ENCODE assay signal across 14 cellular contexts in the genomic region with DNA sequence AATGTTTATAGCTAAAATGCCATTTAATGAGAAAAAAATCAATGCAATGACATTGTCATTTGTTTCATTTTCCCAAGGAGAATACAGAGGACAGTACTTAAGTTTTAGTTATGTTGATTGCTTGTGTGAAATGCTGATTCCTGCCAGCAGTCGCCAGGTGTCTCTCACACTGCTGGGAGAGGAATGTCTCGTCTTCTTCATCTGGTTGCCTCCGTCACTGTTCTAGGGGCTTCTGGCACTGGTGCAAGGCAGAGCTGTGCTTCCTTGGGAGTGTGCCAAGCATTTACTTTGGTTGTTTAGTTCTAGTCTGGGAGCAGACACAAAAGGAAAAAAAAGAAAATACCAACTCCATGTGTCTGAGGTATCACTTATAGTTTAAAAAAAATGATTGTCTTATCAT. TPM values are rescaled to one million over a fixed set of nuclear protein-coding genes. Genes with fewer than 3 reads are reported as not detected.
"Had no signal": no experiment of that assay in that cellular context is flagged by ENCODE, and none has a peak within 500 bp of the region (broad histone marks: within the 10 kb centered on the region; RNA-seq: fewer than 3 reads in every experiment).

No MANE protein-coding gene starts in this region.

RNA-seq across cellular contexts. Expression of a gene that starts 59.7 kb away (rescaled TPM):
- total RNA-seq: activated naive CD4-positive, alpha-beta T cell treated with anti-CD3 and anti-CD28 coated beads, Interleukin-2, amount 50 U/mL, for 72 hours; activated T-cell treated with anti-CD3 and anti-CD28 coated beads, Interleukin-2, amount 50 U/mL, for 72 hours; chondrocyte; esophagus mucosa; glomerular endothelial cell; heart right ventricle; left ventricle myocardium inferior; lung; mucosa of gallbladder; osteocyte; posterior vena cava; skeletal muscle tissue; thoracic aorta; uterus had no signal
- polyA plus RNA-seq: heart right ventricle, lung had no signal
